ENCODE assay signal across 9 cellular contexts in the genomic region with DNA sequence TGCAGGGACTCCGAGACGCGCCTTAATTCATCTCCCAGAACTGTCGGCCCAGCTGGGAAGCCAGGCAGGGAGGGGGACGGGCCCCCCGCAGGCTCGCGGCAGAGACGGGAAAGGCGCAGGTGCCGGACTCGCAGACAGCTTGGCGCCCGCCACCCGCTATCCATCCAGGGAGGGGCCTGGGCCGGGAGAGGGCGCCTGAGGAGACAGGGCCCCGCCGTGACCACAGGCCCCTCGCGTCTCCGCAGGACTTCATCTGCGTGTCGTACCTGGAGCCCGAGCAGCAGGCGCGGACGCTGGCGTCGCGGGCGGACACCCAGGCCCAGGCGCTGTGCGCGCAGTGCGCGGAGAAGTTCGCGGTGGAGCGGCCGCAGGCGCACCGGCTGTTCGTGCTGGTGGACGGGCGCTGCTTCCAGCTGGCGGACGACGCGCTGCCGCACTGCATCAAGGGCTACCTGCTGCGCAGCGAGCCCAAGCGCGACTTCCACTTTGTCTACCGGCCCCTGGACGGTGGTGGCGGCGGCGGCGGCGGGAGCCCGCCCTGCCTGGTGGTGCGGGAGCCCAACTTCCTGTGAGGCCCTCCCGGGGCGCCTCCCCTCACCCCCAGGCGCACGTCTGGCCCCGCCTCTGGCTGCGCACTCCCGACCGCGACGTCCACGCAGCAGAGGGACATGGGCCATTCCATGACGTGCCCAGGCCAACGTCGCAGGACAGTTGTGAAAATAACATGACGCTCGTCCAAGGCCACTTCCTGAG.
DNase-seq lines count a peak whose midpoint lies in the region; ATAC-seq, FAIRE-seq and TF ChIP-seq lines count a peak whose summit lies in the region.
"Had no signal": no experiment of that assay in that cellular context is flagged by ENCODE, and none has a peak within 500 bp of the region (broad histone marks: within the 10 kb centered on the region; RNA-seq: fewer than 3 reads in every experiment).

No MANE protein-coding gene starts in this region.

- H4K91ac ChIP-seq in neuronal stem cell (ENCODE audit: low read depth, low read length, poor library complexity), result no peak overlapping the region

- TF ChIP-seq POLR2A in esophagus muscularis mucosa (IDR thresholded peaks at IDR 0.05; ENCODE audit: low read depth), result no peak

- TF ChIP-seq EP300 in esophagus muscularis mucosa (IDR thresholded peaks at IDR 0.05), result no peak

- TF ChIP-seq CTCF in esophagus muscularis mucosa (IDR thresholded peaks at IDR 0.05), result no peak

- peak overlapping the region; percentile 85 for H2BK15ac ChIP-seq in neuronal stem cell (ENCODE audit: low read length)

- peak overlapping the region; percentile 80 for H3K23ac ChIP-seq in neuronal stem cell (ENCODE audit: low read depth, low read length, poor library complexity)

- no peak for ATAC-seq in HG03025 (IDR thresholded peaks at IDR 0.05; ENCODE audit: low FRiP score, unreplicated experiment)

- no peak overlapping the region for H2AFZ ChIP-seq in neuronal stem cell (ENCODE audit: low read length)

- H2BK5ac ChIP-seq in neuronal stem cell (ENCODE audit: low read length), result peak overlapping the region; percentile 53

- peak; percentile 17 for DNase-seq in DMS 273 treated with DMSO at 0.1 percent for 48 hours (lab: John Stamatoyannopoulos, UW)
- DNase-seq in NCI-H345 treated with DMSO at 0.1 percent for 48 hours (lab: John Stamatoyannopoulos, UW; ENCODE audit: unreplicated experiment), result peak; percentile 38
- DNase-seq in esophagus muscularis mucosa (ENCODE audit: extremely low spot score), result no peak
- DNase-seq in neuronal stem cell (ENCODE audit: low spot score), result peak; percentile 37
- DNase-seq in inferior parietal cortex (ENCODE audit: extremely low spot score), result no peak
- no peak for DNase-seq in activated T-cell treated with anti-CD3 and anti-CD28 coated beads for 4 hours
- no peak for DNase-seq in GM19239 (ENCODE audit: insufficient read length, low spot score)
- DNase-seq: stimulated activated CD4-positive, alpha-beta T cell treated with anti-CD3 and anti-CD28 coated beads, Interleukin-2, amount 100 ng/mL, for 48 hours had no signal

- intact Hi-C loops in esophagus muscularis mucosa (cut with DNase I), result loop anchor here (5.0 kb wide), 1 partner anchor 176 kb away; a partner anchor contains a TSS

- H3K9ac ChIP-seq in neuronal stem cell (ENCODE audit: low read depth, low read length, poor library complexity), result peak overlapping the region; percentile 93

- peaks cover 0 to 51% (median 27%) of the 10 kb centered on the region in 4 donors for H3K36me3 ChIP-seq in esophagus muscularis mucosa
- peaks cover 0 to 3% of the 10 kb centered on the region in 2 donors for H3K36me3 ChIP-seq in neuronal stem cell (replicated peaks in 1 of 2; ENCODE audit: control insufficient read depth in 2 of 2, insufficient read depth in 2 of 2, low read length in 2 of 2)

- H3K27me3 ChIP-seq in esophagus muscularis mucosa, result no peaks in the 10 kb centered on the region
- H3K27me3 ChIP-seq in neuronal stem cell (ENCODE audit: control insufficient read depth in 3 of 3, insufficient read depth in 3 of 3, low read depth in 1 of 3, low read length in 3 of 3), result peaks cover 0 to 30% (median 11%) of the 10 kb centered on the region in 3 experiments

- no peak overlapping the region for H3K4ac ChIP-seq in neuronal stem cell (ENCODE audit: low read length)

- H3K14ac ChIP-seq in neuronal stem cell (ENCODE audit: low read length), result peak overlapping the region; percentile 82

- no peak overlapping the region for H2BK12ac ChIP-seq in neuronal stem cell (ENCODE audit: low read length)

- no peak overlapping the region for H2BK120ac ChIP-seq in neuronal stem cell (ENCODE audit: low read depth, low read length)

- H4K8ac ChIP-seq in neuronal stem cell (ENCODE audit: low read depth, low read length), result peak overlapping the region; percentile 65

- 55% methylated on average over 13 of the region's 80 CpGs for WGBS in esophagus muscularis mucosa
- no CpG with 5 or more reads among the region's 80 CpGs for WGBS in neuronal stem cell (ENCODE audit: extremely low coverage in 2 of 2, insufficient read length in 2 of 2, insufficient replicate concordance in 1 of 2), 2 donors

- H3K79me1 ChIP-seq in neuronal stem cell (ENCODE audit: low read depth, low read length), result no peaks in the 10 kb centered on the region

- H3K4me1 ChIP-seq in esophagus muscularis mucosa (peaks cover 17 to 39% (median 30%) of the 10 kb centered on the region in 4 donors), neuronal stem cell (ENCODE audit: control insufficient read depth in 2 of 2, insufficient read depth in 1 of 2, low read depth in 1 of 2, low read length in 2 of 2) (peaks cover 0 to 4% of the 10 kb centered on the region in 2 donors)

- peak overlapping the region; percentile 52 for H2AK5ac ChIP-seq in neuronal stem cell (ENCODE audit: low read depth, low read length)

- H3K9me3 ChIP-seq in esophagus muscularis mucosa, result no peaks in the 10 kb centered on the region
- no peaks in the 10 kb centered on the region for H3K9me3 ChIP-seq in neuronal stem cell (replicated peaks in 1 of 2; ENCODE audit: control insufficient read depth in 2 of 2, insufficient read depth in 1 of 2, low read depth in 1 of 2, low read length in 2 of 2)

- H3K4me2 ChIP-seq in neuronal stem cell (ENCODE audit: insufficient read depth, low read length, poor library complexity, severe bottlenecking), result peak overlapping the region; percentile 94

- FAIRE-seq in GM19239 (lab: Jason Lieb, UNC), result no peak

- peak overlapping the region; percentile 45 to 73 (median 68) for H3K27ac ChIP-seq in esophagus muscularis mucosa (replicated peaks in 1 of 4)
- H3K27ac ChIP-seq in neuronal stem cell (replicated peaks; ENCODE audit: low read length), result no peak overlapping the region

- H3K4me3 ChIP-seq in esophagus muscularis mucosa (peak overlapping the region; percentile 53 to 59 (median 58)), neuronal stem cell (ENCODE audit: low read length in 2 of 2) (peak overlapping the region in 1 of 2 donors; percentile 76)

- peak overlapping the region; percentile 89 for H3K18ac ChIP-seq in neuronal stem cell (ENCODE audit: low read length)

Comparison
In these comparisons a context has a peak if more than half of its experiments do, and no peak if none do; other contexts are left out.
1. DNase-seq: peak in DMS 273 treated with DMSO at 0.1 percent for 48 hours (single experiment), NCI-H345 treated with DMSO at 0.1 percent for 48 hours (single experiment) and neuronal stem cell (single experiment); none in esophagus muscularis mucosa (single experiment), inferior parietal cortex (single experiment), activated T-cell treated with anti-CD3 and anti-CD28 coated beads for 4 hours (single experiment) and GM19239 (single experiment).